In the genomic region with DNA sequence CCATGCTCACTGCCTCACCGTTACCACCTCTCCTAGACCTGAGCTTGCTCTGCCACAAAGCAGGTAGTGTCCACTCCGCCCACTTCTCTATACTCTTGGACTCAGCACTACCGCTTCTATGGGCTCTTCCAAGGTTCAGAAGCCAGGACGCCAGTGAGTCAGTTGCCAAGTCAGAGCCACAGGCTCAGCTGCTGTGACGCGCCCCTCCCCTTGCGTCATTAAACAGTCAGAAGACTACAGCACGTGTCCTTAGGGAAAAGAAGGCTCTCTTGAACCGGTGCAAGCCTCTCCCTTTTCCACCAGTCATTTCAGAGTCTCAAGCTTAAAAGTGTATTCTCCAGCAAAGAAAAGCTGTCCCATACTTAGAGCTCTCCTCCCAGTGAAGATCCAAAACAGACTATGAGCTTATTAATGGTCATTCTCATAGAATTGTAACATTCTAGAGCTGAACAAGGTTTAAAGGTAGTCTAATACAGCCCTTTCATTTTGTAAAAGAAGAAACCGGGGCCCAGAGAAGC, we compare ENCODE assay signal across 8 cellular contexts. TPM values are rescaled to one million over a fixed set of nuclear protein-coding genes. Genes with fewer than 3 reads are reported as not detected.
DNase-seq lines count a peak whose midpoint lies in the region; ATAC-seq and TF ChIP-seq lines count a peak whose summit lies in the region.

No MANE protein-coding gene starts in this region.

- peak overlapping the region; percentile 38 for H2AFZ ChIP-seq in parathyroid adenoma

- H3K4me1 ChIP-seq in esophagus squamous epithelium (peaks cover 6 to 58% (median 19%) of the 10 kb centered on the region in 3 donors), parathyroid adenoma (no peaks in the 10 kb centered on the region)

- no peak overlapping the region for H3K4me2 ChIP-seq in parathyroid adenoma (ENCODE audit: low read length)

- no peak overlapping the region for H3K9ac ChIP-seq in parathyroid adenoma

- DNase-seq in CD1c-positive myeloid dendritic cell (ENCODE audit: extremely low spot score) (peak; percentile 67), H4 (ENCODE audit: low spot score) (peak; percentile 92), NCI-H774 (lab: John Stamatoyannopoulos, UW) (peak; percentile 15), esophagus squamous epithelium (lab: John Stamatoyannopoulos, UW) (no peak), T-helper 9 cell (no peak)
- DNase-seq in activated naive CD4-positive, alpha-beta T cell treated with anti-CD3 and anti-CD28 coated beads, Interleukin-2, amount 50 U/mL, for 16 hours = no peak

- intact Hi-C loops in esophagus squamous epithelium (cut with DNase I) = no loop called here

- peak overlapping the region; percentile 31 to 85 (median 42) for H3K27ac ChIP-seq in esophagus squamous epithelium
- H3K27ac ChIP-seq in parathyroid adenoma = no peak overlapping the region

- H3K36me3 ChIP-seq in esophagus squamous epithelium = no peaks in the 10 kb centered on the region
- no peaks in the 10 kb centered on the region for H3K36me3 ChIP-seq in parathyroid adenoma (ENCODE audit: control insufficient read depth, insufficient read depth, low read length)

- no peak overlapping the region for H3K4me3 ChIP-seq in esophagus squamous epithelium
- no peak overlapping the region for H3K4me3 ChIP-seq in parathyroid adenoma (ENCODE audit: low read depth, low read length)

- TF ChIP-seq CTCF in esophagus squamous epithelium (IDR thresholded peaks at IDR 0.05) (no peak), parathyroid adenoma (IDR thresholded peaks at IDR 0.05) (no peak)

- no peak for ATAC-seq in GM18519 (IDR thresholded peaks at IDR 0.05; ENCODE audit: low FRiP score, unreplicated experiment)

- no peaks in the 10 kb centered on the region for H3K27me3 ChIP-seq in esophagus squamous epithelium
- no peaks in the 10 kb centered on the region for H3K27me3 ChIP-seq in parathyroid adenoma (ENCODE audit: control insufficient read depth, insufficient read depth, low read length)

- H3K79me2 ChIP-seq in parathyroid adenoma = no peaks in the 10 kb centered on the region

- WGBS in esophagus squamous epithelium, 2 donors = 25 to 51% methylated on average over 7 to 9 of the region's 10 CpGs

- H3K9me3 ChIP-seq in esophagus squamous epithelium (no peaks in the 10 kb centered on the region), parathyroid adenoma (ENCODE audit: control insufficient read depth, low read length) (no peaks in the 10 kb centered on the region)

- peak in 2 of 4 donors; percentile 25 to 36 for TF ChIP-seq POLR2A in esophagus squamous epithelium (IDR thresholded peaks at IDR 0.05)

RNA-seq across cellular contexts. Expression of a gene that starts 41.0 kb away (rescaled TPM):
- 51.1 and 67.7 TPM in 2 replicates for total RNA-seq in H4 (2014; rRNA removed; shearing (Covaris generic))
- 10 to 100 TPM in 3 of 4 donors, 1 to 10 TPM in 1; 3.8 to 25.0 (median 18.6) TPM for total RNA-seq in esophagus squamous epithelium

Comparison
In these comparisons a context has a peak if more than half of its experiments do, and no peak if none do; other contexts are left out.
1. DNase-seq: peak in CD1c-positive myeloid dendritic cell (single experiment), H4 (single experiment) and NCI-H774 (single experiment); none in esophagus squamous epithelium (single experiment), T-helper 9 cell (single experiment) and activated naive CD4-positive, alpha-beta T cell treated with anti-CD3 and anti-CD28 coated beads, Interleukin-2, amount 50 U/mL, for 16 hours (single experiment).